ENCODE assay signal across 21 cellular contexts in genomic region chr2:165586019-165586418, GRCh38.
DNase-seq lines count a peak whose midpoint lies in the region; ATAC-seq and TF ChIP-seq lines count a peak whose summit lies in the region.
"Had no signal": no experiment of that assay in that cellular context is flagged by ENCODE, and none has a peak within 500 bp of the region (broad histone marks: within the 10 kb centered on the region; RNA-seq: fewer than 3 reads in every experiment).

No MANE protein-coding gene starts in this region.

- H3K27me3 Mint-ChIP-seq in endothelial cell (ENCODE audit: unreplicated experiment) = peaks cover 3% of the 10 kb centered on the region
- H3K27me3 Mint-ChIP-seq in nephron progenitor cell (ENCODE audit: low read depth, poor library complexity) = peaks cover 2% of the 10 kb centered on the region

- H4K20me1 ChIP-seq in DOHH2 (ENCODE audit: control insufficient read depth, insufficient read depth, low read depth, low read length) = no peaks in the 10 kb centered on the region

- H3K27ac Mint-ChIP-seq in endothelial cell (ENCODE audit: unreplicated experiment) = peak overlapping the region; percentile 46
- peak overlapping the region; percentile 86 for H3K27ac Mint-ChIP-seq in nephron progenitor cell
- H3K27ac Mint-ChIP-seq: CD4-positive, alpha-beta memory T cell had no signal

- H3K4me3 ChIP-seq in DOHH2 (ENCODE audit: low read length) = no peak overlapping the region
- H3K4me3 ChIP-seq: K562, SJCRH30 had no signal

- H3K9me2 ChIP-seq in DOHH2 (replicated peaks; ENCODE audit: control insufficient read depth, low read length) = no peaks in the 10 kb centered on the region

- peaks cover 23% of the 10 kb centered on the region for H3K9me3 ChIP-seq in DOHH2 (ENCODE audit: control insufficient read depth, insufficient read depth, low read length)
- H3K9me3 ChIP-seq: SJCRH30 had no signal

- TF ChIP-seq CTCF in DOHH2 (IDR thresholded peaks at IDR 0.05; ENCODE audit: low read depth, low read length, poor library complexity, severe bottlenecking) (no peak), endothelial cell (IDR thresholded peaks at IDR 0.05; ENCODE audit: unreplicated experiment) (no peak), nephron progenitor cell (IDR thresholded peaks at IDR 0.05) (no peak)

- DNase-seq in M059J (ENCODE audit: low read depth) = peak; percentile 45
- no peak for DNase-seq in endothelial cell (ENCODE audit: low spot score)
- no peak for DNase-seq in nephron progenitor cell
- no peak for DNase-seq in KBM-7
- no peak for DNase-seq in activated CD4-positive, alpha-beta T cell treated with anti-CD3 and anti-CD28 coated beads for 1 hour
- DNase-seq: C1 segment of cervical spinal cord; CD4-positive, alpha-beta memory T cell; COR-L47; DMS79; MM.1S; NCI-H2029; NCI-H446 treated with DMSO at 0.1 percent for 48 hours; NCI-H526; NCI-H82; SJCRH30 had no signal

- H3K36me3 ChIP-seq in DOHH2 (ENCODE audit: control insufficient read depth, low read length) = peaks cover 17% of the 10 kb centered on the region
- H3K36me3 ChIP-seq: SJCRH30 had no signal

- H3K36me3 Mint-ChIP-seq in endothelial cell (ENCODE audit: low read depth, unreplicated experiment) (peaks cover 4% of the 10 kb centered on the region), nephron progenitor cell (ENCODE audit: low read depth) (peaks cover 82% of the 10 kb centered on the region)
- H3K36me3 Mint-ChIP-seq: CD4-positive, alpha-beta memory T cell had no signal

- H3K9me3 Mint-ChIP-seq in endothelial cell (ENCODE audit: unreplicated experiment) (peaks cover 3% of the 10 kb centered on the region), nephron progenitor cell (peaks cover 34% of the 10 kb centered on the region)

- peaks cover 15% of the 10 kb centered on the region for H3K4me1 Mint-ChIP-seq in endothelial cell (ENCODE audit: unreplicated experiment)
- peaks cover 53% of the 10 kb centered on the region for H3K4me1 Mint-ChIP-seq in nephron progenitor cell
- H3K4me1 Mint-ChIP-seq: CD4-positive, alpha-beta memory T cell had no signal

- H3K79me2 ChIP-seq in DOHH2 (ENCODE audit: control insufficient read depth, low read length) = no peaks in the 10 kb centered on the region

- H3K27me3 ChIP-seq in DOHH2 (ENCODE audit: control insufficient read depth, low read length) = no peaks in the 10 kb centered on the region
- H3K27me3 ChIP-seq: SJCRH30 had no signal

- peak overlapping the region; percentile 77; the same call in 1 of the 2 replicates for H3K27ac ChIP-seq in DOHH2 (ENCODE audit: low read depth, low read length)
- H3K27ac ChIP-seq: SJCRH30 had no signal

- no peak overlapping the region for H3K4me2 ChIP-seq in DOHH2 (ENCODE audit: low read length)

- ATAC-seq in HG03565 (IDR thresholded peaks at IDR 0.05; ENCODE audit: unreplicated experiment) = no peak
- ATAC-seq: HCT116, HepG2, K562, SK-N-SH treated with all-trans-retinoic acid at 6 μM for 48 hours had no signal

- in situ Hi-C loops in KBM-7 (cut with MboI; ENCODE audit: low pct_unique_long_range_greater_than_20kb, low sequenced_read_pairs) = no loop called here

- H3K4me3 Mint-ChIP-seq in endothelial cell (ENCODE audit: unreplicated experiment) (no peak overlapping the region), nephron progenitor cell (no peak overlapping the region)
- H3K4me3 Mint-ChIP-seq: CD4-positive, alpha-beta memory T cell had no signal

- peaks cover 12% of the 10 kb centered on the region for H3F3A ChIP-seq in DOHH2 (ENCODE audit: control insufficient read depth, insufficient read depth)

- H3K4me1 ChIP-seq in DOHH2 (ENCODE audit: control insufficient read depth, low read length) = peaks cover 51% of the 10 kb centered on the region
- H3K4me1 ChIP-seq: SJCRH30 had no signal
